ENCODE assay signal across 8 cellular contexts in genomic region chr4:76781698-76782595, GRCh38.
DNase-seq lines count a peak whose midpoint lies in the region; ATAC-seq, FAIRE-seq and TF ChIP-seq lines count a peak whose summit lies in the region.

No MANE protein-coding gene starts in this region.

- TF ChIP-seq CTCF in brain (conservative IDR thresholded peaks at IDR 0.05) = no peak

- H3K4me2 ChIP-seq in trophoblast cell (ENCODE audit: low read length) = no peak overlapping the region

- H3K9me3 ChIP-seq in trophoblast cell (ENCODE audit: insufficient read depth, low read depth, low read length) (peaks cover 2% of the 10 kb centered on the region), T-helper 17 cell (ENCODE audit: control insufficient read depth, low read length, poor library complexity, severe bottlenecking) (no peaks in the 10 kb centered on the region)

- DNase-seq in GM18507 (ENCODE audit: extremely low spot score, insufficient read length, low read depth) (no peak), HK-2 (ENCODE audit: unreplicated experiment) (peak; percentile 83), trophoblast cell (peak; percentile 22 to 65), T-helper 17 cell (no peak)

- H2AK5ac ChIP-seq in trophoblast cell (ENCODE audit: low read length) = no peak overlapping the region

- H3K4ac ChIP-seq in trophoblast cell (ENCODE audit: low read depth, low read length) = peak overlapping the region; percentile 47

- H2AFZ ChIP-seq in trophoblast cell (ENCODE audit: insufficient read depth, low read length, poor library complexity) = no peak overlapping the region

- H2BK120ac ChIP-seq in trophoblast cell (ENCODE audit: insufficient read depth, low read length, poor library complexity) = peak overlapping the region; percentile 95

- peaks cover 0 to 1% (median 1%) of the 10 kb centered on the region in 5 experiments for H3K9me3 Mint-ChIP-seq in brain
- no peaks in the 10 kb centered on the region for H3K9me3 Mint-ChIP-seq in stimulated activated memory B cell treated with anti-CD40 and anti-IgM and Interleukin-4, amounts not matched to agents 10 μg/mL and 1 μg/mL and 100 μg/mL, for 72 hours

- H4K8ac ChIP-seq in trophoblast cell (ENCODE audit: low read depth, low read length) = peak overlapping the region; percentile 22

- no peak overlapping the region for H3K4me3 Mint-ChIP-seq in brain
- no peak overlapping the region for H3K4me3 Mint-ChIP-seq in stimulated activated memory B cell treated with anti-CD40 and anti-IgM and Interleukin-4, amounts not matched to agents 10 μg/mL and 1 μg/mL and 100 μg/mL, for 72 hours
- no peak overlapping the region for H3K4me3 Mint-ChIP-seq in T-helper 17 cell

- peaks cover 11% of the 10 kb centered on the region for H3K4me1 Mint-ChIP-seq in brain
- H3K4me1 Mint-ChIP-seq in stimulated activated memory B cell treated with anti-CD40 and anti-IgM and Interleukin-4, amounts not matched to agents 10 μg/mL and 1 μg/mL and 100 μg/mL, for 72 hours = no peaks in the 10 kb centered on the region
- no peaks in the 10 kb centered on the region for H3K4me1 Mint-ChIP-seq in T-helper 17 cell

- ATAC-seq in stimulated activated memory B cell treated with anti-CD40 and anti-IgM and Interleukin-4, amounts not matched to agents 10 μg/mL and 1 μg/mL and 100 μg/mL, for 72 hours = no peak
- ATAC-seq in T-helper 17 cell (no peak), GM21723 (IDR thresholded peaks at IDR 0.05; ENCODE audit: unreplicated experiment) (no peak), GM19455 (IDR thresholded peaks at IDR 0.05; ENCODE audit: unreplicated experiment) (no peak)

- H3K23ac ChIP-seq in trophoblast cell (ENCODE audit: low read length) = no peak overlapping the region

- no CpG with 5 or more reads among the region's 7 CpGs for WGBS in trophoblast cell (ENCODE audit: extremely low coverage, insufficient coverage, insufficient read length)

- H3K27ac Mint-ChIP-seq in brain (peak overlapping the region in 3 of 5 experiments; percentile 47 to 80 (median 54)), T-helper 17 cell (no peak overlapping the region)
- H3K27ac Mint-ChIP-seq in stimulated activated memory B cell treated with anti-CD40 and anti-IgM and Interleukin-4, amounts not matched to agents 10 μg/mL and 1 μg/mL and 100 μg/mL, for 72 hours = no peak overlapping the region

- H3K79me2 ChIP-seq in trophoblast cell (ENCODE audit: control insufficient read depth, insufficient read depth, low read length, poor library complexity) = peaks cover 5% of the 10 kb centered on the region

- H3K27ac ChIP-seq in trophoblast cell (ENCODE audit: low read depth, low read length) = peak overlapping the region; percentile 96

- H3K4me3 ChIP-seq in trophoblast cell (ENCODE audit: low read depth, low read length) = no peak overlapping the region

- peak overlapping the region; percentile 61 for H3K18ac ChIP-seq in trophoblast cell (ENCODE audit: low read length)

- peak overlapping the region; percentile 95 for H2BK5ac ChIP-seq in trophoblast cell (ENCODE audit: low read depth, low read length, poor library complexity)

- H4K12ac ChIP-seq in trophoblast cell (ENCODE audit: low read depth, low read length) = no peak overlapping the region

- H3K79me1 ChIP-seq in trophoblast cell (ENCODE audit: low read length) = peaks cover 25% of the 10 kb centered on the region

- H3K27me3 Mint-ChIP-seq in brain (peaks cover 3% of the 10 kb centered on the region), T-helper 17 cell (peaks cover 36% of the 10 kb centered on the region)
- H3K27me3 Mint-ChIP-seq in stimulated activated memory B cell treated with anti-CD40 and anti-IgM and Interleukin-4, amounts not matched to agents 10 μg/mL and 1 μg/mL and 100 μg/mL, for 72 hours = peaks cover 55% of the 10 kb centered on the region

- FAIRE-seq in GM18507 (lab: Jason Lieb, UNC) = peak; percentile 50

- H3K14ac ChIP-seq in trophoblast cell (ENCODE audit: low read length) = peak overlapping the region; percentile 91

- no peak overlapping the region for H3K9ac ChIP-seq in trophoblast cell (ENCODE audit: low read length)

- peak overlapping the region; percentile 90 for H2BK12ac ChIP-seq in trophoblast cell (ENCODE audit: low read length)

- H3K36me3 ChIP-seq in trophoblast cell (ENCODE audit: control insufficient read depth in 1 of 2, insufficient read depth in 2 of 2, low read length in 2 of 2) = peaks cover 13 to 32% of the 10 kb centered on the region in 2 experiments

- H4K91ac ChIP-seq in trophoblast cell (ENCODE audit: low read depth, low read length) = peak overlapping the region; percentile 77

- no peaks in the 10 kb centered on the region for H3K27me3 ChIP-seq in trophoblast cell (ENCODE audit: insufficient read depth, low read length)

- peaks cover 7 to 12% of the 10 kb centered on the region in 2 experiments for H3K4me1 ChIP-seq in trophoblast cell (ENCODE audit: control insufficient read depth in 1 of 2, insufficient read depth in 2 of 2, low read length in 2 of 2)

- H3K36me3 Mint-ChIP-seq in brain = peaks cover 49% of the 10 kb centered on the region
- H3K36me3 Mint-ChIP-seq in stimulated activated memory B cell treated with anti-CD40 and anti-IgM and Interleukin-4, amounts not matched to agents 10 μg/mL and 1 μg/mL and 100 μg/mL, for 72 hours = no peaks in the 10 kb centered on the region
- no peaks in the 10 kb centered on the region for H3K36me3 Mint-ChIP-seq in T-helper 17 cell (ENCODE audit: low read depth)

Comparison
In these comparisons a context has a peak if more than half of its experiments do, and no peak if none do; other contexts are left out.
1. DNase-seq: peak in HK-2 (single experiment) and trophoblast cell (2 of 2); none in GM18507 (single experiment) and T-helper 17 cell (0 of 3).
2. H3K27ac Mint-ChIP-seq: peak in brain (3 of 5); none in stimulated activated memory B cell treated with anti-CD40 and anti-IgM and Interleukin-4, amounts not matched to agents 10 μg/mL and 1 μg/mL and 100 μg/mL, for 72 hours (single experiment) and T-helper 17 cell (single experiment).